14 cellular contexts compared by ENCODE assay signal in the genomic region with DNA sequence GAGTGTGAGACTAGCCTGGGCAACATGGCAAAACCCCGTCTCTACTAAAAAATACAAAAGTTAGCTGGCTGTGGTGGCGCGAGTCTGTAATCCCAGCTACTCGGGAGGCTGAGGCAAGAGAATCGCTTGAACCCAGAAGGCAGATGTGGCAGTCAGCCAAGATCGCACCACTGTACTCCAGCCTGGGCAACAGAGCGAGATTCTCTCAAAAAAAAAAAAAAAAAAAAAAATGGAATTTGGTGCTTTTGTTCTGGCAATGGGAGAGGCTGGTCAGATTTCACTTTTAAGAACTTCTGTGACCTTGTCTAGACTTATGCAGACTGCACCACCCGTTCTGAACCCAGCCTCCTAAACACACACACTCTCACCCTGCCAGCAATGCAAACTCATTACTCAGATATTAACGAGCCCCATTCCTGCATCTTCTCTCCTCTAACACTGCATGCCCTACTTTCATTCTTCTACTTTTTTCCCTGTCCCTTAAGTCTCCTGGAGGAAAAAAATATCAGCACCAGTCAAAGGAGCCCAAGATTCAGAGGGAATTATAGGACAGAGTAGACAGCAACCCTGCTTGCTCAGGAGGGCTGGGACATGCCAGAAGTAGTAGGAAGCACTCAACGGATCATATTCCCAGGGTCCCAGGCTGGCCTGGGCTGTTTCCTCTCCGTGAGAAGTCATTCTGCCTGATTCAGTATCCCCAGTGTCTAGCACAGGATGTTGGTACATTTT. TPM values are rescaled to one million over a fixed set of nuclear protein-coding genes. Genes with fewer than 3 reads are reported as not detected.
DNase-seq lines count a peak whose midpoint lies in the region; ATAC-seq and TF ChIP-seq lines count a peak whose summit lies in the region.
"Had no signal": no experiment of that assay in that cellular context is flagged by ENCODE, and none has a peak within 500 bp of the region (broad histone marks: within the 10 kb centered on the region; RNA-seq: fewer than 3 reads in every experiment).

No MANE protein-coding gene starts in this region.

- CTCF ChIA-PET in CD8-positive, alpha-beta T cell (lab: Charles Lee) = no interaction called here

- H3K4me3 Mint-ChIP-seq in osteocyte (ENCODE audit: unreplicated experiment) = no peak overlapping the region
- no peak overlapping the region for H3K4me3 Mint-ChIP-seq in CD8-positive, alpha-beta T cell
- H3K4me3 Mint-ChIP-seq: activated CD8-positive, alpha-beta T cell treated with anti-CD3 and anti-CD28 coated beads, Interleukin-2, amount 10 ng/mL, durations not matched to agents 7 days and 5 days had no signal

- POLR2A ChIA-PET in CD8-positive, alpha-beta T cell (lab: Charles Lee) = no interaction called here

- H2AFZ ChIP-seq in fibroblast of lung (ENCODE audit: low read length) = no peak overlapping the region

- ATAC-seq in CD8-positive, alpha-beta T cell = no peak
- no peak for ATAC-seq in GM21619 (IDR thresholded peaks at IDR 0.05; ENCODE audit: unreplicated experiment)
- ATAC-seq: activated CD8-positive, alpha-beta T cell treated with anti-CD3 and anti-CD28 coated beads, Interleukin-2, amount 10 ng/mL, durations not matched to agents 7 days and 5 days had no signal

- DNase-seq in AG08396 (ENCODE audit: low spot score) (peak; percentile 65), fibroblast of lung (ENCODE audit: low read depth in 2 of 2) (peak in 1 of 2 donors; percentile 11), osteocyte (ENCODE audit: extremely low spot score, unreplicated experiment) (no peak), NAMALWA (ENCODE audit: low spot score) (no peak), substantia nigra (lab: John Stamatoyannopoulos, UW) (no peak)
- no peak for DNase-seq in CD8-positive, alpha-beta T cell
- DNase-seq: activated CD8-positive, alpha-beta T cell treated with anti-CD3 and anti-CD28 coated beads, Interleukin-2, amount 10 ng/mL, durations not matched to agents 7 days and 5 days; activated naive CD4-positive, alpha-beta T cell treated with Interleukin-2 at 50 U/mL for 16 hours; DMS79; foreskin melanocyte; NCI-H1417; NCI-H69 had no signal

- H3K79me2 ChIP-seq in fibroblast of lung (ENCODE audit: control insufficient read depth, insufficient read depth, low read length) = peaks cover 2% of the 10 kb centered on the region

- peaks cover 13% of the 10 kb centered on the region for H3K36me3 Mint-ChIP-seq in osteocyte (ENCODE audit: unreplicated experiment)
- peaks cover 2% of the 10 kb centered on the region for H3K36me3 Mint-ChIP-seq in CD8-positive, alpha-beta T cell

- peaks cover 11% of the 10 kb centered on the region for H3K4me1 ChIP-seq in fibroblast of lung (ENCODE audit: control insufficient read depth, extremely low read depth, insufficient read depth, low read length)
- peaks cover 5% of the 10 kb centered on the region for H3K4me1 ChIP-seq in CD8-positive, alpha-beta T cell (ENCODE audit: insufficient read depth, low read length)

- H3K27me3 ChIP-seq in fibroblast of lung (ENCODE audit: control insufficient read depth, insufficient read depth, low read length) = no peaks in the 10 kb centered on the region
- H3K27me3 ChIP-seq in CD8-positive, alpha-beta T cell (ENCODE audit: insufficient read depth, low read length) = no peaks in the 10 kb centered on the region

- H3K27ac ChIP-seq in KOPT-K1 (ENCODE audit: low read depth, low read length, poor library complexity, severe bottlenecking) = peak overlapping the region; percentile 83
- H3K27ac ChIP-seq in fibroblast of lung (ENCODE audit: insufficient read depth, low read length) = peak overlapping the region; percentile 10
- H3K27ac ChIP-seq in substantia nigra (ENCODE audit: low read depth, low read length, poor library complexity, severe bottlenecking) = no peak overlapping the region
- H3K27ac ChIP-seq in CD8-positive, alpha-beta T cell (ENCODE audit: low read depth, low read length) = no peak overlapping the region

- no peak overlapping the region for H3K4me3 ChIP-seq in fibroblast of lung (replicated peaks in 1 of 4; ENCODE audit: control extremely low read depth in 1 of 4, insufficient read depth in 1 of 4, low read depth in 3 of 4, low read length in 4 of 4)
- H3K4me3 ChIP-seq in CD8-positive, alpha-beta T cell (ENCODE audit: low read depth, low read length) = no peak overlapping the region

- H3K9me3 ChIP-seq in KOPT-K1 (ENCODE audit: insufficient read depth, low read length, poor library complexity, severe bottlenecking) (no peaks in the 10 kb centered on the region), fibroblast of lung (ENCODE audit: control insufficient read depth, insufficient read depth, low read depth, low read length) (no peaks in the 10 kb centered on the region)
- no peaks in the 10 kb centered on the region for H3K9me3 ChIP-seq in CD8-positive, alpha-beta T cell (ENCODE audit: low read length)

- no peak overlapping the region for H3K4me2 ChIP-seq in fibroblast of lung (ENCODE audit: extremely low read depth, insufficient read depth, low read length)

- H3K36me3 ChIP-seq in KOPT-K1 (ENCODE audit: insufficient read depth, low read length) = peaks cover 15% of the 10 kb centered on the region
- H3K36me3 ChIP-seq in fibroblast of lung (ENCODE audit: control insufficient read depth, insufficient read depth, low read length) = peaks cover 5% of the 10 kb centered on the region
- H3K36me3 ChIP-seq in CD8-positive, alpha-beta T cell (ENCODE audit: insufficient read depth, low read length) = no peaks in the 10 kb centered on the region

- H3K9ac ChIP-seq in fibroblast of lung (ENCODE audit: insufficient read depth, low read length) = no peak overlapping the region

- no peaks in the 10 kb centered on the region for H3K27me3 Mint-ChIP-seq in osteocyte (ENCODE audit: unreplicated experiment)
- H3K27me3 Mint-ChIP-seq in CD8-positive, alpha-beta T cell (ENCODE audit: low read depth) = no peaks in the 10 kb centered on the region

- H3K4me1 Mint-ChIP-seq in osteocyte (ENCODE audit: unreplicated experiment) = peaks cover 54% of the 10 kb centered on the region
- H3K4me1 Mint-ChIP-seq in CD8-positive, alpha-beta T cell (ENCODE audit: low read depth) = peaks cover 18% of the 10 kb centered on the region

- H3K27ac Mint-ChIP-seq in osteocyte (ENCODE audit: unreplicated experiment) = peak overlapping the region; percentile 59
- H3K27ac Mint-ChIP-seq in CD8-positive, alpha-beta T cell = no peak overlapping the region
- H3K27ac Mint-ChIP-seq: activated CD8-positive, alpha-beta T cell treated with anti-CD3 and anti-CD28 coated beads, Interleukin-2, amount 10 ng/mL, durations not matched to agents 7 days and 5 days had no signal

- no peak for TF ChIP-seq CTCF in fibroblast of lung (conservative IDR thresholded peaks at IDR 0.05 in 1 of 2, IDR thresholded peaks at IDR 0.05 in 1 of 2; ENCODE audit: low read depth in 1 of 2, low read length in 2 of 2)
- TF ChIP-seq CTCF in osteocyte (IDR thresholded peaks at IDR 0.05) = no peak
- no peak for TF ChIP-seq CTCF in CD8-positive, alpha-beta T cell (IDR thresholded peaks at IDR 0.05)

- H3K9me3 Mint-ChIP-seq in osteocyte (ENCODE audit: unreplicated experiment) = no peaks in the 10 kb centered on the region
- peaks cover 4% of the 10 kb centered on the region for H3K9me3 Mint-ChIP-seq in CD8-positive, alpha-beta T cell

- intact Hi-C loops in CD8-positive, alpha-beta T cell (cut with DNase I, micrococcal nuclease) = no loop called here

- no peaks in the 10 kb centered on the region for H4K20me1 ChIP-seq in fibroblast of lung (ENCODE audit: control insufficient read depth, extremely low read depth, insufficient read depth, low read length)

RNA-seq across cellular contexts. Expression of a gene that starts 4.4 kb away (rescaled TPM):
- 16.7 and 21.8 TPM in 2 replicates for total RNA-seq in fibroblast of lung
- polyA plus RNA-seq in fibroblast of lung = 8.4 and 11.6 TPM in 2 replicates
- polyA plus RNA-seq in fibroblast of lung (2012) = 9.0 and 13.9 TPM in 2 replicates
- 20.0 and 35.0 TPM in 2 replicates for polyA minus RNA-seq in fibroblast of lung (ENCODE audit: low replicate concordance)
- total RNA-seq in osteocyte = 14.9 and 15.1 TPM in 2 replicates
- total RNA-seq in CD8-positive, alpha-beta T cell = under 1 TPM; 0.38 to 0.56 TPM
- total RNA-seq: activated CD8-positive, alpha-beta T cell treated with anti-CD3 and anti-CD28 coated beads, Interleukin-2, amount 10 ng/mL, durations not matched to agents 7 days and 5 days had no signal

Comparison
In these comparisons a context has a peak if more than half of its experiments do, and no peak if none do; other contexts are left out.
1. H3K27ac ChIP-seq: peak in KOPT-K1 (single experiment) and fibroblast of lung (single experiment); none in substantia nigra (single experiment) and CD8-positive, alpha-beta T cell (single experiment).
2. RNA of a gene that starts 4.4 kb away (total RNA-seq): 16.7 to 21.8 TPM in fibroblast of lung and 14.9 to 15.1 TPM in osteocyte; 0.38 to 0.56 TPM in CD8-positive, alpha-beta T cell; every median in the first group is over 10 times any median in the second.